ENCODE assay signal across 20 cellular contexts in the genomic region with DNA sequence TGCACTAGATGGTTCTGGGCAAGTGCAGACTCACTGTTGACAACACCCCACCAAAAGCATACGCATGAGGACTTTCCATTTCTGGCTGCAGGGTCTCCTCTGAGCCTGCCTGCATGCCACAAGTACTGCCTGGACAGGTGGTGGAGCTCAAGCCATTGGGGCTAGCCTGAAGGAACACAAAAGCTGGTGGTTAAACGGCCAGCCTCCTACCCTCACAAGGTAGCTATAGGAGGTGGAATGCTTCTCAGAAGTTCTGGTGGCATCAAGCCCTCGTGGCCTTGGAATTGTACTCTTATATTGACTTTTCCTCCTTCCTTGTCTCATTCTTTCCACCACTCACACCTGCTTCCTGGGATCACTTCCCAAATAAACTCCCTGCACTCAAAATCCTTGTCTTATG. TPM values are rescaled to one million over a fixed set of nuclear protein-coding genes. Genes with fewer than 3 reads are reported as not detected.
DNase-seq lines count a peak whose midpoint lies in the region; ATAC-seq and TF ChIP-seq lines count a peak whose summit lies in the region.
"Had no signal": no experiment of that assay in that cellular context is flagged by ENCODE, and none has a peak within 500 bp of the region (broad histone marks: within the 10 kb centered on the region; RNA-seq: fewer than 3 reads in every experiment).

No MANE protein-coding gene starts in this region.

- H3K4ac ChIP-seq in IMR-90 (ENCODE audit: low read depth, low read length), result peak overlapping the region; percentile 18; the same call in 1 of the 2 replicates

- no peaks in the 10 kb centered on the region; the same call in 1 of the 2 replicates for H3K79me2 ChIP-seq in PC-9 (ENCODE audit: low read depth)

- WGBS in IMR-90 (ENCODE audit: extremely low coverage in 2 of 2, insufficient read length in 1 of 2), 2 experiments, result no CpG with 5 or more reads among the region's 3 CpGs
- 58% methylated on average over 3 of the region's 3 CpGs for WGBS in prostate gland

- H2BK120ac ChIP-seq in IMR-90 (ENCODE audit: low read depth, low read length), result no peak overlapping the region

- H4K20me1 ChIP-seq in IMR-90 (ENCODE audit: insufficient read depth, low read length) (peaks cover 4% of the 10 kb centered on the region; the same call in 1 of the 2 replicates), PC-9 (ENCODE audit: insufficient read depth) (no peaks in the 10 kb centered on the region)

- H3K56ac ChIP-seq in IMR-90 (ENCODE audit: extremely low read depth, insufficient read depth, low read length), result no peak overlapping the region

- peak overlapping the region; percentile 54 for H4K91ac ChIP-seq in IMR-90 (ENCODE audit: insufficient read depth, low read depth, low read length)

- intact Hi-C loops in IMR-90 (cut with micrococcal nuclease) (no loop called here), prostate gland (cut with DNase I) (no loop called here), PC-9 (cut with micrococcal nuclease; ENCODE audit: unreplicated experiment) (loop anchor here (5.0 kb wide), 1 partner anchor 76 kb away; no protein-coding TSS in a partner anchor)

- H2AK9ac ChIP-seq in IMR-90 (replicated peaks; ENCODE audit: low read depth, low read length, poor library complexity), result no peak overlapping the region

- peak overlapping the region; percentile 21; the same call in 1 of the 3 replicates for H2BK15ac ChIP-seq in IMR-90 (ENCODE audit: low read depth, low read length)

- BruUV-seq in IMR-90 (replicated peaks; lab: Mats Ljungman, UMichigan), result no TSS peak
- BruUV-seq in PC-9 (replicated peaks; lab: Mats Ljungman, UMichigan), result no TSS peak

- H2BK5ac ChIP-seq in IMR-90 (ENCODE audit: low read depth, low read length, poor library complexity, severe bottlenecking), result no peak overlapping the region

- H3K27ac ChIP-seq in C4-2B (peak overlapping the region; percentile 94), IMR-90 (ENCODE audit: insufficient read depth, low read length) (no peak overlapping the region), epithelial cell of prostate (peak overlapping the region; percentile 99), prostate gland (peak overlapping the region; percentile 78 to 85), PC-9 (no peak overlapping the region)

- H3K9ac ChIP-seq in IMR-90 (ENCODE audit: low read depth, low read length), result no peak overlapping the region

- DNase-seq in IMR-90 (no peak), epithelial cell of prostate (ENCODE audit: low read depth, low spot score) (no peak), prostate gland (ENCODE audit: low spot score) (peak; percentile 65), ureter (ENCODE audit: low spot score) (no peak), PC-9 (no peak)
- DNase-seq: BE2C; CD8-positive, alpha-beta T cell; DMS 273 treated with DMSO at 0.1 percent for 48 hours; EL; H7; Karpas-422; NCI-H1417; NCI-H2029; NCI-H524 treated with DMSO at 0.1 percent for 48 hours; NK-92 treated with Interleukin-12 subunit alpha and Interleukin-12 subunit beta, amount 100 ng/mL, for 24 hours; PC-3; Right ventricle myocardium superior had no signal

- H2AK5ac ChIP-seq in IMR-90 (ENCODE audit: low read depth, low read length), result peak overlapping the region; percentile 40; the same call in 1 of the 2 replicates

- H3F3A ChIP-seq in PC-9 (ENCODE audit: insufficient read depth, low read depth), result peaks cover 33% of the 10 kb centered on the region

- TF ChIP-seq POLR2A in IMR-90 (IDR thresholded peaks at IDR 0.05; ENCODE audit: low read depth, low read length), result no peak
- TF ChIP-seq POLR2A in prostate gland (IDR thresholded peaks at IDR 0.05), result no peak

- peaks cover 10% of the 10 kb centered on the region for H3K9me1 ChIP-seq in IMR-90 (ENCODE audit: insufficient read depth, low read length)

- in situ Hi-C loops in IMR-90 (cut with MboI; ENCODE audit: low sequenced_read_pairs), result loop anchor here (5.0 kb wide), 1 partner anchor 64 kb away; no protein-coding TSS in a partner anchor

- H3K36me3 ChIP-seq in IMR-90 (ENCODE audit: control insufficient read depth, insufficient read depth, low read length), result peaks cover 3% of the 10 kb centered on the region; the same call in 1 of the 2 replicates
- no peaks in the 10 kb centered on the region for H3K36me3 ChIP-seq in prostate gland
- peaks cover 7% of the 10 kb centered on the region; the same call in 1 of the 2 replicates for H3K36me3 ChIP-seq in PC-9 (ENCODE audit: low read depth)

- H3K18ac ChIP-seq in IMR-90 (ENCODE audit: low read depth, low read length), result no peak overlapping the region

- POLR2A ChIA-PET in IMR-90 (lab: Charles Lee; ENCODE audit: unreplicated experiment), result no interaction called here
- POLR2A ChIA-PET in PC-9 (lab: Charles Lee; ENCODE audit: unreplicated experiment), result no interaction called here

- ATAC-seq in IMR-90 (ENCODE audit: low read depth) (no peak), HG02763 (IDR thresholded peaks at IDR 0.05; ENCODE audit: unreplicated experiment) (no peak)
- ATAC-seq: CD8-positive, alpha-beta T cell; PC-3; SK-N-SH treated with all-trans-retinoic acid at 6 μM for 48 hours had no signal

- H3K27me3 ChIP-seq in IMR-90 (ENCODE audit: control insufficient read depth, insufficient read depth, low read length) (no peaks in the 10 kb centered on the region), prostate gland (replicated peaks; ENCODE audit: insufficient read depth) (no peaks in the 10 kb centered on the region), PC-9 (ENCODE audit: insufficient read depth, low read depth) (no peaks in the 10 kb centered on the region)
- H3K27me3 ChIP-seq: BE2C had no signal

- H3K4me1 ChIP-seq in IMR-90 (ENCODE audit: control insufficient read depth, insufficient read depth, low read length), result peaks cover 20% of the 10 kb centered on the region
- peaks cover 14% of the 10 kb centered on the region for H3K4me1 ChIP-seq in prostate gland (replicated peaks)
- peaks cover 38% of the 10 kb centered on the region for H3K4me1 ChIP-seq in PC-9 (replicated peaks; ENCODE audit: insufficient read depth)

- no peaks in the 10 kb centered on the region for H3K9me2 ChIP-seq in PC-9 (ENCODE audit: insufficient read depth)

- H3K9me3 ChIP-seq in IMR-90 (ENCODE audit: control insufficient read depth, insufficient read depth, low read length) (no peaks in the 10 kb centered on the region), prostate gland (no peaks in the 10 kb centered on the region), PC-9 (ENCODE audit: insufficient read depth, low read depth) (no peaks in the 10 kb centered on the region)
- H3K9me3 ChIP-seq: BE2C had no signal

- no peak overlapping the region for H4K8ac ChIP-seq in IMR-90 (ENCODE audit: low read depth in 2 of 2, low read length in 2 of 2)

- H2AFZ ChIP-seq in IMR-90 (replicated peaks; ENCODE audit: low read length, poor library complexity), result no peak overlapping the region
- H2AFZ ChIP-seq in PC-9, result no peak overlapping the region

- peaks cover 13 to 45% of the 10 kb centered on the region in 2 experiments; a peak in 3 of 4 replicates for H3K79me1 ChIP-seq in IMR-90 (ENCODE audit: low read depth in 1 of 2, low read length in 2 of 2)

- no peak overlapping the region for H4K5ac ChIP-seq in IMR-90 (ENCODE audit: low read depth, low read length)

- CTCF ChIA-PET in IMR-90 (lab: Yijun Ruan, JAX) (interaction anchor here (0.6 kb wide), 1 partner anchor 913 kb away, joined by 3 read pairs; no protein-coding TSS in a partner anchor), PC-9 (lab: Charles Lee) (no interaction called here)

- no peak for TF ChIP-seq CTCF in C4-2B (conservative IDR thresholded peaks at IDR 0.05)
- no peak for TF ChIP-seq CTCF in IMR-90 (conservative IDR thresholded peaks at IDR 0.05; ENCODE audit: low read depth, low read length)
- TF ChIP-seq CTCF in prostate gland (IDR thresholded peaks at IDR 0.05), result no peak
- no peak for TF ChIP-seq CTCF in PC-9 (conservative IDR thresholded peaks at IDR 0.05)

- H3K4me3 ChIP-seq in IMR-90 (ENCODE audit: insufficient read depth, low read depth, low read length) (no peak overlapping the region), prostate gland (no peak overlapping the region), PC-9 (no peak overlapping the region)

- H3K14ac ChIP-seq in IMR-90 (replicated peaks; ENCODE audit: low read depth, low read length), result no peak overlapping the region; the same call in 1 of the 2 replicates

- no peak overlapping the region for H3K4me2 ChIP-seq in IMR-90 (ENCODE audit: low read depth, low read length)
- H3K4me2 ChIP-seq in PC-9, result no peak overlapping the region

- H3K23ac ChIP-seq in IMR-90 (ENCODE audit: low read depth, low read length), result no peak overlapping the region

- TF ChIP-seq RAD21 in IMR-90 (IDR thresholded peaks at IDR 0.05; ENCODE audit: low read length), result no peak

- dilution Hi-C loops in IMR-90 (cut with HindIII; ENCODE audit: low sequenced_read_pairs, unreplicated experiment), result no loop called here

- H2BK20ac ChIP-seq in IMR-90 (ENCODE audit: low read depth, low read length), result no peak overlapping the region; the same call in 1 of the 2 replicates

TF ChIP-seq in IMR-90, 13 proteins besides CTCF, POLR2A, EP300 and RAD21:
- TF ChIP-seq FOS (IDR thresholded peaks at IDR 0.05; ENCODE audit: low read depth, low read length), result no peak
- TF ChIP-seq RCOR1 (IDR thresholded peaks at IDR 0.05; ENCODE audit: insufficient replicate concordance, low read length), result no peak
- no peak for TF ChIP-seq NFE2L2 (IDR thresholded peaks at IDR 0.05; ENCODE audit: low read depth, low read length)

RNA-seq across cellular contexts. Expression of gene BCAR1, which starts 56.6 kb away (rescaled TPM):
- total RNA-seq in IMR-90 (2012; rRNA removed), result 17.8 and 18.1 TPM in 2 replicates
- 99.4 and 127 TPM in 2 replicates for polyA plus RNA-seq in IMR-90 (2012; rRNA removed)
- polyA plus RNA-seq in IMR-90 (2012; cell fraction: cytosol; rRNA removed), result 84.8 and 140 TPM in 2 replicates
- 214 and 473 TPM in 2 replicates for polyA plus RNA-seq in IMR-90 (2012; cell fraction: nucleus; rRNA removed; ENCODE audit: low replicate concordance)
- 100 to 1,000 TPM in 1 of 2 donors, 10 to 100 TPM in 1; 51.1 to 181 TPM for total RNA-seq in prostate gland
- total RNA-seq in ureter, result 81.8 TPM
- total RNA-seq in PC-9 (2021), result 53.9 and 62.5 TPM in 2 replicates
- total RNA-seq: CD8-positive, alpha-beta T cell had no signal

Comparison
In these comparisons a context has a peak if more than half of its experiments do, and no peak if none do; other contexts are left out.
1. H3K27ac ChIP-seq: peak in C4-2B (single experiment), epithelial cell of prostate (single experiment) and prostate gland (2 of 2); none in IMR-90 (single experiment) and PC-9 (single experiment).